20 cellular contexts compared by ENCODE assay signal in the genomic region with DNA sequence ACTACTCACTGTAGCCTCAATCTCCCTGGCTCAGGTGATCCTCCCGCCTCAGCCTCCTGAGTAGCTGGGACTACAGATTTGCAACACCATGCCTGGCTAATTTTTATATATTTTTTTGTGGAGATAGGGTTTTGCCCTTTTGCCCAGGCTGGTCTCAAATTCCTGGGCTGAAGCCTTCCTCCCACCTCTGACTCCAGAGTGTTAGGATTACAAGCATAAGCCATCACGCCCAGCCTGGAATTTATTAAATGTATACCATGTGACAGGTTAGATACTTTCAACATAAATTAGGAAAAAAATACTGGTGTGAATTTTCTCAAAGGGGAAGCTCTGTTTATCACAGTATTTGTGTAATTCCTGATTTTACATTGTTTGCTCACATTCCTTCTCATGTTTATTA. TPM values are rescaled to one million over a fixed set of nuclear protein-coding genes. Genes with fewer than 3 reads are reported as not detected.
A peak's percentile ranks its signal among the peaks of the same experiment; 100 is the strongest.
DNase-seq lines count a peak whose midpoint lies in the region; ATAC-seq, FAIRE-seq and TF ChIP-seq lines count a peak whose summit lies in the region.
"Had no signal": no experiment of that assay in that cellular context is flagged by ENCODE, and none has a peak within 500 bp of the region (broad histone marks: within the 10 kb centered on the region; RNA-seq: fewer than 3 reads in every experiment).

No MANE protein-coding gene starts in this region.

- no peaks in the 10 kb centered on the region for H3K27me3 ChIP-seq in trophoblast cell (ENCODE audit: insufficient read depth, low read length)
- H3K27me3 ChIP-seq: BLaER1, SJSA1 had no signal

- H3K79me1 ChIP-seq in trophoblast cell (ENCODE audit: low read length), result no peaks in the 10 kb centered on the region

- peaks cover 2 to 3% of the 10 kb centered on the region in 2 experiments for H3K36me3 ChIP-seq in trophoblast cell (ENCODE audit: control insufficient read depth in 1 of 2, insufficient read depth in 2 of 2, low read length in 2 of 2)

- H3K9me3 ChIP-seq in A549 (no peaks in the 10 kb centered on the region), trophoblast cell (ENCODE audit: insufficient read depth, low read depth, low read length) (no peaks in the 10 kb centered on the region)
- H3K9me3 ChIP-seq: BLaER1, Caco-2, SJSA1 had no signal

- H2BK120ac ChIP-seq in trophoblast cell (ENCODE audit: insufficient read depth, low read length, poor library complexity), result no peak overlapping the region

- H4K12ac ChIP-seq in trophoblast cell (ENCODE audit: low read depth, low read length), result no peak overlapping the region

- ATAC-seq in A549, result peak in 1 of 2 experiments; percentile 59; a peak in 3 of 6 replicates
- no peak for ATAC-seq in GM19463 (IDR thresholded peaks at IDR 0.05; ENCODE audit: unreplicated experiment)
- ATAC-seq: CD8-positive, alpha-beta T cell had no signal

- DNase-seq in A549 (ENCODE audit: low read depth in 1 of 2, low spot score in 1 of 2) (no peak), NCI-H226 (peak; percentile 72), fibroblast of villous mesenchyme (ENCODE audit: low read depth) (peak; percentile 20), trophoblast cell (no peak), HK-2 (ENCODE audit: unreplicated experiment) (no peak), NCI-H524 (lab: John Stamatoyannopoulos, UW) (no peak)
- DNase-seq: CD8-positive, alpha-beta T cell; HCEC 1CT; NCI-H2029; NCI-H446 treated with DMSO at 0.1 percent for 48 hours; NCI-H526 treated with DMSO at 0.1 percent for 48 hours; Right ventricle myocardium superior; RPMI8226 had no signal

- no peak overlapping the region for H2BK5ac ChIP-seq in trophoblast cell (ENCODE audit: low read depth, low read length, poor library complexity)

- no peak overlapping the region for H2AK5ac ChIP-seq in trophoblast cell (ENCODE audit: low read length)

- no peak overlapping the region for H3K9ac ChIP-seq in trophoblast cell (ENCODE audit: low read length)
- H3K9ac ChIP-seq: BLaER1 had no signal

- no peak overlapping the region for H3K14ac ChIP-seq in trophoblast cell (ENCODE audit: low read length)

- H3K4me3 ChIP-seq in A549 (no peak overlapping the region), fibroblast of villous mesenchyme (ENCODE audit: low read depth, low read length) (no peak overlapping the region), trophoblast cell (ENCODE audit: low read depth, low read length) (no peak overlapping the region)
- H3K4me3 ChIP-seq: BLaER1, SJSA1 had no signal

- WGBS in A549 (ENCODE audit: missing lambda C conversion rate), result 31% methylated on average over 2 of the region's 2 CpGs
- no CpG with 5 or more reads among the region's 2 CpGs for WGBS in trophoblast cell (ENCODE audit: extremely low coverage, insufficient coverage, insufficient read length)

- no peak for TF ChIP-seq RAD21 in A549 (conservative IDR thresholded peaks at IDR 0.05 in 1 of 2, IDR thresholded peaks at IDR 0.05 in 1 of 2)

- no peak for FAIRE-seq in A549 (lab: Jason Lieb, UNC)
- FAIRE-seq: G401.6, H1 had no signal

- H3K4me1 ChIP-seq in A549, result peaks cover 22% of the 10 kb centered on the region
- H3K4me1 ChIP-seq in trophoblast cell (ENCODE audit: control insufficient read depth in 1 of 2, insufficient read depth in 2 of 2, low read length in 2 of 2), result peaks cover 6 to 8% of the 10 kb centered on the region in 2 experiments
- H3K4me1 ChIP-seq: BLaER1 had no signal

- H3K4ac ChIP-seq in trophoblast cell (ENCODE audit: low read depth, low read length), result peak overlapping the region; percentile 93

- no peak for TF ChIP-seq EP300 in A549 (IDR thresholded peaks at IDR 0.05)

- H3K4me2 ChIP-seq in A549 (peak overlapping the region; percentile 40; the same call in 2 of the 3 replicates), trophoblast cell (ENCODE audit: low read length) (no peak overlapping the region)
- H3K4me2 ChIP-seq: BLaER1 had no signal

- no peak for TF ChIP-seq POLR2A in A549 (IDR thresholded peaks at IDR 0.05; ENCODE audit: low read length)

- H3K79me2 ChIP-seq in trophoblast cell (ENCODE audit: control insufficient read depth, insufficient read depth, low read length, poor library complexity), result peaks cover 24% of the 10 kb centered on the region

- no peak overlapping the region for H3K27ac ChIP-seq in A549
- no peak overlapping the region for H3K27ac ChIP-seq in trophoblast cell (ENCODE audit: low read depth, low read length)
- H3K27ac ChIP-seq: BLaER1, HL-60, SJSA1 had no signal

- no peak overlapping the region for H3K23ac ChIP-seq in trophoblast cell (ENCODE audit: low read length)

- CTCF ChIA-PET in A549 (lab: Yijun Ruan, JAX), result interaction anchor here (0.6 to 1.0 kb wide), 5 partner anchors 9 to 161 kb away, joined by 3 to 5 read pairs (median 3); no protein-coding TSS in a partner anchor

- H2AFZ ChIP-seq in trophoblast cell (ENCODE audit: insufficient read depth, low read length, poor library complexity), result no peak overlapping the region

- no peak overlapping the region for H2BK12ac ChIP-seq in trophoblast cell (ENCODE audit: low read length)

- H4K8ac ChIP-seq in trophoblast cell (ENCODE audit: low read depth, low read length), result no peak overlapping the region

- H3K18ac ChIP-seq in trophoblast cell (ENCODE audit: low read length), result no peak overlapping the region

- POLR2A ChIA-PET in A549 (lab: Yijun Ruan, JAX), result interaction anchor here (0.7 kb wide), 1 partner anchor 384 kb away, joined by 3 read pairs; no protein-coding TSS in a partner anchor

- H4K91ac ChIP-seq in trophoblast cell (ENCODE audit: low read depth, low read length), result no peak overlapping the region

- TF ChIP-seq CTCF in A549 (IDR thresholded peaks at IDR 0.05), result no peak
- TF ChIP-seq CTCF in fibroblast of villous mesenchyme (IDR thresholded peaks at IDR 0.05; ENCODE audit: insufficient read depth, low read depth, low read length), result no peak

TF ChIP-seq in A549, 52 proteins besides CTCF, POLR2A, EP300 and RAD21 (continues in another document):
- TF ChIP-seq RNF2 (IDR thresholded peaks at IDR 0.05; ENCODE audit: borderline replicate concordance, low read depth), result no peak
- no peak for TF ChIP-seq JUNB (IDR thresholded peaks at IDR 0.05)
- TF ChIP-seq ELK1 (IDR thresholded peaks at IDR 0.05; ENCODE audit: low read depth, low read length), result no peak
- no peak for TF ChIP-seq ATOH8 (CRISPR knock-in tag; IDR thresholded peaks at IDR 0.05; ENCODE audit: low read depth)
- no peak for TF ChIP-seq MAZ (IDR thresholded peaks at IDR 0.05; ENCODE audit: borderline replicate concordance, low read depth, low read length)
- TF ChIP-seq CHD4 (IDR thresholded peaks at IDR 0.05; ENCODE audit: borderline replicate concordance), result no peak
- no peak for TF ChIP-seq REST (IDR thresholded peaks at IDR 0.05)

RNA-seq across cellular contexts. Expression of gene PPP4R2, which starts 24.7 kb away (rescaled TPM):
- polyA plus RNA-seq in A549 (2011; rRNA removed) (42.9 and 68.4 TPM in 2 replicates), A549 (2017; fragmentation: RNase III; extraction: RNeasy Plus Mini Kit Qiagen cat#74134 plus additional on column Dnase treatment) (39.3 to 42.0 TPM (median 39.5 TPM) in 3 replicates)
- 7.9 and 8.2 TPM in 2 replicates for polyA plus RNA-seq in A549 (2012; cell fraction: cytosol; rRNA removed)
- polyA plus RNA-seq in A549 (2012; cell fraction: nucleus; rRNA removed), result 2.7 and 4.5 TPM in 2 replicates
- 9.8 and 11.9 TPM in 2 replicates for polyA minus RNA-seq in A549 (2011; rRNA and poly(A)+ RNA removed)
- 62.2 and 105 TPM in 2 replicates for total RNA-seq in fibroblast of villous mesenchyme
- 40.2 and 42.6 TPM in 2 replicates for polyA plus RNA-seq in trophoblast cell (2013)

RNA-seq across cellular contexts. Expression of gene EBLN2, which starts 40.2 kb away (rescaled TPM):
- polyA plus RNA-seq in A549 (2011; rRNA removed) (3.0 and 4.1 TPM in 2 replicates), A549 (2017; fragmentation: RNase III; extraction: RNeasy Plus Mini Kit Qiagen cat#74134 plus additional on column Dnase treatment) (1.4 to 1.8 TPM (median 1.4 TPM) in 3 replicates)
- polyA plus RNA-seq in A549 (2012; cell fraction: cytosol; rRNA removed), result 0.35 and 0.46 TPM in 2 replicates
- polyA plus RNA-seq in A549 (2012; cell fraction: nucleus; rRNA removed), result 1.9 and 2.3 TPM in 2 replicates
- polyA minus RNA-seq in A549 (2011; rRNA and poly(A)+ RNA removed), result 7.7 and 7.9 TPM in 2 replicates
- 4.8 and 8.6 TPM in 2 replicates for total RNA-seq in fibroblast of villous mesenchyme
- 2.2 TPM in 2 replicates for polyA plus RNA-seq in trophoblast cell (2013)

Comparison
In these comparisons a context has a peak if more than half of its experiments do, and no peak if none do; other contexts are left out.
1. DNase-seq: peak in NCI-H226 (single experiment) and fibroblast of villous mesenchyme (single experiment); none in A549 (0 of 2), trophoblast cell (0 of 2), HK-2 (single experiment) and NCI-H524 (0 of 2).